ENCODE assay signal across 1 cellular context in the genomic region with DNA sequence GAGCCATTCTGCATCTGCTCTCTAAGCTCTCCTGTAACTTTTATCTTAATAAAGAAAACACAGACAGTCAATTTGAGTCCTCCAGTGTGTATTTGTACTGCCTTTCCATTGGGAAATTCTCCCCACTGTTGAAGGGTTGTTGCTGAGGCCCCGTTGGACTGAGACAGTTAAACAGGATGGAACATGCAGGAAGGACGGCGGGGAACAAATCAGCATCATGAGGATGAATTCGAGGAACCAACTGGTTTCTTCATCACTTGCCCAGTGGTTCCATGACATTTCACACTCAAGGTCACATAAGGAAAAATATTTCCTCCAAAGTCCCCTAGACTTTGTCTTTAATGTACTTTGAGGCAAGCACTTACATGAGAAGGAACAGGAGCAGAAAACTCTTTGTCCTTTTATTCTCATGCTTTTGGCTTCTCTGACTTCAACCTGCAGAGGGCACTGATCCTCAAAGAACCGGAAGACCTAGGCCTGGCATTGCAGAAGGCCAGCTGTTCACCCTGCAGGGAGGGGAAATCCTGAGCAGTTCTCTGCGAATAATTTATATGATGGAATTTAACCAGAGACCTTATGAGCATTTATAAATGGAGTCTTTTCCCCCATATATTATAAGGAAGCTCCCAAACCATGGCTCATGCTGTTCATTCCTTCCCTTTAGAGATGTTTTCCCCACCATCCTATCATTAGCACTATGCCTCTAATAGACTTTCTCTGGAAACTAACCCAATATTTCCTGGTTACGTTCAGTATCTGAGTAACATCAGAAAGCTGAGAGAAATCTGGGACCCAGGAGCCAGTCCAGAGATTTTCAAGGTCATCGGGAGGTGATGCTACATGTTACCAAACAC.
TF ChIP-seq lines count a peak whose summit lies in the region.

No MANE protein-coding gene starts in this region.

TF ChIP-seq in HepG2, 621 proteins besides CTCF, POLR2A, EP300 and RAD21 (continued from another document and continues in another):
- TF ChIP-seq SMC3 (IDR thresholded peaks at IDR 0.05; ENCODE audit: low read length) (peak; percentile 100), SP140L (CRISPR knock-in tag; IDR thresholded peaks at IDR 0.05; ENCODE audit: borderline replicate concordance) (peak; percentile 66; the same call in 1 of the 2 replicates), FOSL1 (CRISPR knock-in tag; IDR thresholded peaks at IDR 0.05; ENCODE audit: borderline replicate concordance) (no peak), GFI1 (CRISPR knock-in tag; IDR thresholded peaks at IDR 0.05; ENCODE audit: borderline replicate concordance) (peak; percentile 37; the same call in 1 of the 2 replicates), ELF1 (CRISPR knock-in tag; IDR thresholded peaks at IDR 0.05) (peak; percentile 74), MED1 (CRISPR knock-in tag; IDR thresholded peaks at IDR 0.05) (peak; percentile 40; the same call in 1 of the 2 replicates), ZBTB7B (CRISPR knock-in tag; IDR thresholded peaks at IDR 0.05) (0 out of 2 replicates have a peak, but pooled peaks have one; percentile 20), MXD4 (CRISPR knock-in tag; IDR thresholded peaks at IDR 0.05) (peak; percentile 28; the same call in 1 of the 2 replicates), ZNF230 (CRISPR knock-in tag; IDR thresholded peaks at IDR 0.05) (0 out of 2 replicates have a peak, but pooled peaks have one; percentile 34), TEAD3 (CRISPR knock-in tag; optimal IDR thresholded peaks at IDR 0.05; ENCODE audit: borderline replicate concordance) (peak; percentile 70), HDAC2 (CRISPR knock-in tag; IDR thresholded peaks at IDR 0.05) (no peak; the same call in none of the 2 replicates), ZNF614 (CRISPR knock-in tag; IDR thresholded peaks at IDR 0.05; ENCODE audit: borderline replicate concordance) (peak; percentile 59; the same call in 1 of the 2 replicates), KDM2A (CRISPR knock-in tag; IDR thresholded peaks at IDR 0.05; ENCODE audit: borderline replicate concordance, low read depth) (peak; percentile 48; the same call in 1 of the 2 replicates), GPN1 (CRISPR knock-in tag; IDR thresholded peaks at IDR 0.05; ENCODE audit: borderline replicate concordance) (no peak), RNF2 (conservative IDR thresholded peaks at IDR 0.05; ENCODE audit: low read depth) (no peak), GATAD1 (CRISPR knock-in tag; IDR thresholded peaks at IDR 0.05) (peak; percentile 50; the same call in 1 of the 2 replicates), MIER2 (CRISPR knock-in tag; IDR thresholded peaks at IDR 0.05) (0 out of 2 replicates have a peak, but pooled peaks have one; percentile 15), STAG1 (CRISPR knock-in tag; IDR thresholded peaks at IDR 0.05) (peak; percentile 96), ZNF274 (CRISPR knock-in tag; IDR thresholded peaks at IDR 0.05) (no peak), SALL1 (CRISPR knock-in tag; IDR thresholded peaks at IDR 0.05) (0 out of 2 replicates have a peak, but pooled peaks have one; percentile 37), MBD4 (IDR thresholded peaks at IDR 0.05; ENCODE audit: borderline replicate concordance, low read length) (no peak), ELF3 (CRISPR knock-in tag; IDR thresholded peaks at IDR 0.05) (peak; percentile 73), SP5 (CRISPR knock-in tag; IDR thresholded peaks at IDR 0.05; ENCODE audit: borderline replicate concordance, low read depth) (0 out of 2 replicates have a peak, but pooled peaks have one; percentile 16), TP53 (CRISPR knock-in tag; conservative IDR thresholded peaks at IDR 0.05) (no peak), RELA (CRISPR knock-in tag; IDR thresholded peaks at IDR 0.05) (no peak), NCOA2 (CRISPR knock-in tag; IDR thresholded peaks at IDR 0.05) (0 out of 2 replicates have a peak, but pooled peaks have one; percentile 62), NFYC (CRISPR knock-in tag; IDR thresholded peaks at IDR 0.05) (no peak), ZFX (CRISPR knock-in tag; IDR thresholded peaks at IDR 0.05; ENCODE audit: low read depth) (peak; percentile 68), SOX13 (IDR thresholded peaks at IDR 0.05) (no peak), SOX13 (CRISPR knock-in tag; conservative IDR thresholded peaks at IDR 0.05 in 1 of 2, IDR thresholded peaks at IDR 0.05 in 1 of 2) (peak in 1 of 2 experiments; percentile 66; a peak in 1 of 4 replicates), ZNF205 (CRISPR knock-in tag; IDR thresholded peaks at IDR 0.05) (0 out of 2 replicates have a peak, but pooled peaks have one; percentile 67), FOSL2 (CRISPR knock-in tag; IDR thresholded peaks at IDR 0.05) (peak; percentile 70), NR2C2 (CRISPR knock-in tag; IDR thresholded peaks at IDR 0.05; ENCODE audit: borderline replicate concordance) (no peak), HOXA5 (CRISPR knock-in tag; IDR thresholded peaks at IDR 0.05) (no peak), GTF3A (CRISPR knock-in tag; conservative IDR thresholded peaks at IDR 0.05) (no peak), SP4 (CRISPR knock-in tag; IDR thresholded peaks at IDR 0.05) (no peak), SMAD3 (CRISPR knock-in tag; IDR thresholded peaks at IDR 0.05) (peak; percentile 75; the same call in 1 of the 2 replicates), ZNF331 (CRISPR knock-in tag; IDR thresholded peaks at IDR 0.05) (peak; percentile 30; the same call in 1 of the 2 replicates), ZNF460 (CRISPR knock-in tag; IDR thresholded peaks at IDR 0.05; ENCODE audit: borderline replicate concordance) (no peak), ZFP36 (IDR thresholded peaks at IDR 0.05; ENCODE audit: borderline replicate concordance, low read depth, low read length, partially characterized antibody) (no peak), ZNF564 (CRISPR knock-in tag; IDR thresholded peaks at IDR 0.05) (no peak), SAP130 (CRISPR knock-in tag; IDR thresholded peaks at IDR 0.05; ENCODE audit: low read depth) (0 out of 2 replicates have a peak, but pooled peaks have one; percentile 58), SSRP1 (CRISPR knock-in tag; IDR thresholded peaks at IDR 0.05) (0 out of 2 replicates have a peak, but pooled peaks have one; percentile 75)
- TF ChIP-seq, protein P1, sequence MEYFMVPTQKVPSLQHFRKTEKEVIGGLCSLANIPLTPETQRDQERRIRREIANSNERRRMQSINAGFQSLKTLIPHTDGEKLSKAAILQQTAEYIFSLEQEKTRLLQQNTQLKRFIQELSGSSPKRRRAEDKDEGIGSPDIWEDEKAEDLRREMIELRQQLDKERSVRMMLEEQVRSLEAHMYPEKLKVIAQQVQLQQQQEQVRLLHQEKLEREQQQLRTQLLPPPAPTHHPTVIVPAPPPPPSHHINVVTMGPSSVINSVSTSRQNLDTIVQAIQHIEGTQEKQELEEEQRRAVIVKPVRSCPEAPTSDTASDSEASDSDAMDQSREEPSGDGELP (IDR thresholded peaks at IDR 0.05; ENCODE audit: borderline replicate concordance, low read depth) = peak; percentile 95
- TF ChIP-seq, protein P2, sequence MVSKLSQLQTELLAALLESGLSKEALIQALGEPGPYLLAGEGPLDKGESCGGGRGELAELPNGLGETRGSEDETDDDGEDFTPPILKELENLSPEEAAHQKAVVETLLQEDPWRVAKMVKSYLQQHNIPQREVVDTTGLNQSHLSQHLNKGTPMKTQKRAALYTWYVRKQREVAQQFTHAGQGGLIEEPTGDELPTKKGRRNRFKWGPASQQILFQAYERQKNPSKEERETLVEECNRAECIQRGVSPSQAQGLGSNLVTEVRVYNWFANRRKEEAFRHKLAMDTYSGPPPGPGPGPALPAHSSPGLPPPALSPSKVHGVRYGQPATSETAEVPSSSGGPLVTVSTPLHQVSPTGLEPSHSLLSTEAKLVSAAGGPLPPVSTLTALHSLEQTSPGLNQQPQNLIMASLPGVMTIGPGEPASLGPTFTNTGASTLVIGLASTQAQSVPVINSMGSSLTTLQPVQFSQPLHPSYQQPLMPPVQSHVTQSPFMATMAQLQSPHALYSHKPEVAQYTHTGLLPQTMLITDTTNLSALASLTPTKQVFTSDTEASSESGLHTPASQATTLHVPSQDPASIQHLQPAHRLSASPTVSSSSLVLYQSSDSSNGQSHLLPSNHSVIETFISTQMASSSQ (IDR thresholded peaks at IDR 0.05; ENCODE audit: low read depth) = no peak
- TF ChIP-seq, protein P2 (CRISPR knock-in tag; IDR thresholded peaks at IDR 0.05; ENCODE audit: borderline replicate concordance) = peak; percentile 46; the same call in 1 of the 2 replicates
- TF ChIP-seq, protein P3, sequence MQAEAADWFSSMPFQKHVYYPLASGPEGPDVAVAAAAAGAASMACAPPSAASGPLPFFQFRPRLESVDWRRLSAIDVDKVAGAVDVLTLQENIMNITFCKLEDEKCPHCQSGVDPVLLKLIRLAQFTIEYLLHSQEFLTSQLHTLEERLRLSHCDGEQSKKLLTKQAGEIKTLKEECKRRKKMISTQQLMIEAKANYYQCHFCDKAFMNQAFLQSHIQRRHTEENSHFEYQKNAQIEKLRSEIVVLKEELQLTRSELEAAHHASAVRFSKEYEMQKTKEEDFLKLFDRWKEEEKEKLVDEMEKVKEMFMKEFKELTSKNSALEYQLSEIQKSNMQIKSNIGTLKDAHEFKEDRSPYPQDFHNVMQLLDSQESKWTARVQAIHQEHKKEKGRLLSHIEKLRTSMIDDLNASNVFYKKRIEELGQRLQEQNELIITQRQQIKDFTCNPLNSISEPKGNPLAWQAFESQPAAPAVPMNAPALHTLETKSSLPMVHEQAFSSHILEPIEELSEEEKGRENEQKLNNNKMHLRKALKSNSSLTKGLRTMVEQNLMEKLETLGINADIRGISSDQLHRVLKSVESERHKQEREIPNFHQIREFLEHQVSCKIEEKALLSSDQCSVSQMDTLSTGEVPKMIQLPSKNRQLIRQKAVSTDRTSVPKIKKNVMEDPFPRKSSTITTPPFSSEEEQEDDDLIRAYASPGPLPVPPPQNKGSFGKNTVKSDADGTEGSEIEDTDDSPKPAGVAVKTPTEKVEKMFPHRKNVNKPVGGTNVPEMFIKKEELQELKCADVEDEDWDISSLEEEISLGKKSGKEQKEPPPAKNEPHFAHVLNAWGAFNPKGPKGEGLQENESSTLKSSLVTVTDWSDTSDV (CRISPR knock-in tag; IDR thresholded peaks at IDR 0.05) = no peak
- TF ChIP-seq, protein P4, sequence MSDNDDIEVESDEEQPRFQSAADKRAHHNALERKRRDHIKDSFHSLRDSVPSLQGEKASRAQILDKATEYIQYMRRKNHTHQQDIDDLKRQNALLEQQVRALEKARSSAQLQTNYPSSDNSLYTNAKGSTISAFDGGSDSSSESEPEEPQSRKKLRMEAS (IDR thresholded peaks at IDR 0.05) = 0 out of 2 replicates have a peak, but pooled peaks have one; percentile 34
- TF ChIP-seq, protein P5, sequence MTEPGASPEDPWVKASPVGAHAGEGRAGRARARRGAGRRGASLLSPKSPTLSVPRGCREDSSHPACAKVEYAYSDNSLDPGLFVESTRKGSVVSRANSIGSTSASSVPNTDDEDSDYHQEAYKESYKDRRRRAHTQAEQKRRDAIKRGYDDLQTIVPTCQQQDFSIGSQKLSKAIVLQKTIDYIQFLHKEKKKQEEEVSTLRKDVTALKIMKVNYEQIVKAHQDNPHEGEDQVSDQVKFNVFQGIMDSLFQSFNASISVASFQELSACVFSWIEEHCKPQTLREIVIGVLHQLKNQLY (CRISPR knock-in tag; IDR thresholded peaks at IDR 0.05) = peak; percentile 46; the same call in 1 of the 2 replicates
- TF ChIP-seq, protein P6, sequence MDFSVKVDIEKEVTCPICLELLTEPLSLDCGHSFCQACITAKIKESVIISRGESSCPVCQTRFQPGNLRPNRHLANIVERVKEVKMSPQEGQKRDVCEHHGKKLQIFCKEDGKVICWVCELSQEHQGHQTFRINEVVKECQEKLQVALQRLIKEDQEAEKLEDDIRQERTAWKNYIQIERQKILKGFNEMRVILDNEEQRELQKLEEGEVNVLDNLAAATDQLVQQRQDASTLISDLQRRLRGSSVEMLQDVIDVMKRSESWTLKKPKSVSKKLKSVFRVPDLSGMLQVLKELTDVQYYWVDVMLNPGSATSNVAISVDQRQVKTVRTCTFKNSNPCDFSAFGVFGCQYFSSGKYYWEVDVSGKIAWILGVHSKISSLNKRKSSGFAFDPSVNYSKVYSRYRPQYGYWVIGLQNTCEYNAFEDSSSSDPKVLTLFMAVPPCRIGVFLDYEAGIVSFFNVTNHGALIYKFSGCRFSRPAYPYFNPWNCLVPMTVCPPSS (IDR thresholded peaks at IDR 0.05) = no peak
- TF ChIP-seq, protein P7, sequence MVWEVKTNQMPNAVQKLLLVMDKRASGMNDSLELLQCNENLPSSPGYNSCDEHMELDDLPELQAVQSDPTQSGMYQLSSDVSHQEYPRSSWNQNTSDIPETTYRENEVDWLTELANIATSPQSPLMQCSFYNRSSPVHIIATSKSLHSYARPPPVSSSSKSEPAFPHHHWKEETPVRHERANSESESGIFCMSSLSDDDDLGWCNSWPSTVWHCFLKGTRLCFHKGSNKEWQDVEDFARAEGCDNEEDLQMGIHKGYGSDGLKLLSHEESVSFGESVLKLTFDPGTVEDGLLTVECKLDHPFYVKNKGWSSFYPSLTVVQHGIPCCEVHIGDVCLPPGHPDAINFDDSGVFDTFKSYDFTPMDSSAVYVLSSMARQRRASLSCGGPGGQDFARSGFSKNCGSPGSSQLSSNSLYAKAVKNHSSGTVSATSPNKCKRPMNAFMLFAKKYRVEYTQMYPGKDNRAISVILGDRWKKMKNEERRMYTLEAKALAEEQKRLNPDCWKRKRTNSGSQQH (CRISPR knock-in tag; IDR thresholded peaks at IDR 0.05; ENCODE audit: low read depth) = peak; percentile 39; the same call in 1 of the 2 replicates
- TF ChIP-seq, protein P8, sequence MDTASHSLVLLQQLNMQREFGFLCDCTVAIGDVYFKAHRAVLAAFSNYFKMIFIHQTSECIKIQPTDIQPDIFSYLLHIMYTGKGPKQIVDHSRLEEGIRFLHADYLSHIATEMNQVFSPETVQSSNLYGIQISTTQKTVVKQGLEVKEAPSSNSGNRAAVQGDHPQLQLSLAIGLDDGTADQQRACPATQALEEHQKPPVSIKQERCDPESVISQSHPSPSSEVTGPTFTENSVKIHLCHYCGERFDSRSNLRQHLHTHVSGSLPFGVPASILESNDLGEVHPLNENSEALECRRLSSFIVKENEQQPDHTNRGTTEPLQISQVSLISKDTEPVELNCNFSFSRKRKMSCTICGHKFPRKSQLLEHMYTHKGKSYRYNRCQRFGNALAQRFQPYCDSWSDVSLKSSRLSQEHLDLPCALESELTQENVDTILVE (CRISPR knock-in tag; IDR thresholded peaks at IDR 0.05) = peak; percentile 80; the same call in 1 of the 2 replicates
